In genomic region chr3:163626753-163627152, GRCh38 we compare ENCODE assay signal across 29 cellular contexts.
"Had no signal": no experiment of that assay in that cellular context is flagged by ENCODE, and none has a peak within 500 bp of the region (broad histone marks: within the 10 kb centered on the region; RNA-seq: fewer than 3 reads in every experiment).

No MANE protein-coding gene starts in this region.

- DNase-seq: naive thymus-derived CD4-positive, alpha-beta T cell; natural killer cell; nucleus accumbens; psoas muscle; right cardiac atrium; right lobe of liver; sigmoid colon; small intestine; stimulated activated CD4-positive, alpha-beta T cell treated with anti-CD3 and anti-CD28 coated beads, Interleukin-15, amount 100 ng/mL, for 24 hours; stimulated activated CD4-positive, alpha-beta T cell treated with anti-CD3 and anti-CD28 coated beads, Interleukin-2, amount 100 ng/mL, for 24 hours; stimulated activated CD4-positive, alpha-beta T cell treated with anti-CD3 and anti-CD28 coated beads, Interleukin-2, amount 100 ng/mL, for 48 hours; stimulated activated CD4-positive, alpha-beta T cell treated with anti-CD3 and anti-CD28 coated beads, Interleukin-4, amount 100 ng/mL, for 24 hours; stimulated activated naive CD4-positive, alpha-beta T cell; stimulated activated naive CD8-positive, alpha-beta T cell treated with anti-CD3 and anti-CD28 coated beads, Interleukin-15, amount 100 ng/mL, for 72 hours; stimulated activated naive CD8-positive, alpha-beta T cell treated with anti-CD3 and anti-CD28 coated beads, Interleukin-15, Interleukin-2, amounts not matched to agents 100 U/mL and 50 U/mL, for 24 hours; substantia nigra; testis; tibial artery; transverse colon; upper lobe of right lung had no signal

- H3K79me2 ChIP-seq: parathyroid adenoma had no signal

- H3K27ac Mint-ChIP-seq: naive thymus-derived CD4-positive, alpha-beta T cell; natural killer cell; nephron; neural progenitor cell; progenitor cell of endocrine pancreas; stimulated activated effector memory CD8-positive, alpha-beta T cell treated with anti-CD3 and anti-CD28 coated beads, Interleukin-12 subunit alpha, Interleukin-12 subunit beta, amount 100 ng/mL, for 72 hours; stimulated activated naive CD8-positive, alpha-beta T cell treated with anti-CD3 and anti-CD28 coated beads, Interleukin-15, amount 100 ng/mL, for 72 hours; type B pancreatic cell had no signal

- H3K9me3 ChIP-seq: neutrophil, psoas muscle, right lobe of liver, sigmoid colon, suprapubic skin, testis, tibial artery, transverse colon, upper lobe of right lung, vagina had no signal

- FAIRE-seq: small intestine had no signal

- H3K9ac ChIP-seq: neural progenitor cell, parathyroid adenoma had no signal

- H3K9me3 Mint-ChIP-seq: nephron, neural progenitor cell, type B pancreatic cell had no signal

- H3K4me2 ChIP-seq: neural progenitor cell had no signal

- ATAC-seq: naive thymus-derived CD4-positive, alpha-beta T cell; natural killer cell; psoas muscle; right cardiac atrium; right lobe of liver; stimulated activated effector memory CD8-positive, alpha-beta T cell treated with anti-CD3 and anti-CD28 coated beads, Interleukin-12 subunit alpha, Interleukin-12 subunit beta, amount 100 ng/mL, for 72 hours; stimulated activated naive CD8-positive, alpha-beta T cell treated with anti-CD3 and anti-CD28 coated beads, Interleukin-15, amount 100 ng/mL, for 72 hours; stimulated activated naive CD8-positive, alpha-beta T cell treated with anti-CD3 and anti-CD28 coated beads, Interleukin-15, Interleukin-2, amounts not matched to agents 100 U/mL and 50 U/mL, for 24 hours; upper lobe of right lung had no signal

- H3K36me3 Mint-ChIP-seq: naive thymus-derived CD4-positive, alpha-beta T cell; neural progenitor cell; stimulated activated effector memory CD8-positive, alpha-beta T cell treated with anti-CD3 and anti-CD28 coated beads, Interleukin-12 subunit alpha, Interleukin-12 subunit beta, amount 100 ng/mL, for 72 hours; type B pancreatic cell had no signal

- H3K4me3 ChIP-seq: neural progenitor cell, psoas muscle, right lobe of liver, sigmoid colon, suprapubic skin, testis, tibial artery, transverse colon, upper lobe of right lung, vagina had no signal

- H3K4me1 Mint-ChIP-seq: naive thymus-derived CD4-positive, alpha-beta T cell; natural killer cell; nephron; stimulated activated effector memory CD8-positive, alpha-beta T cell treated with anti-CD3 and anti-CD28 coated beads, Interleukin-12 subunit alpha, Interleukin-12 subunit beta, amount 100 ng/mL, for 72 hours; stimulated activated naive CD8-positive, alpha-beta T cell treated with anti-CD3 and anti-CD28 coated beads, Interleukin-15, amount 100 ng/mL, for 72 hours had no signal

- H3K4me1 ChIP-seq: neural progenitor cell, parathyroid adenoma, psoas muscle, right lobe of liver, sigmoid colon, suprapubic skin, testis, tibial artery, transverse colon, upper lobe of right lung, vagina had no signal

- H3K4me3 Mint-ChIP-seq: naive thymus-derived CD4-positive, alpha-beta T cell; natural killer cell; nephron; neural progenitor cell; stimulated activated effector memory CD8-positive, alpha-beta T cell treated with anti-CD3 and anti-CD28 coated beads, Interleukin-12 subunit alpha, Interleukin-12 subunit beta, amount 100 ng/mL, for 72 hours; stimulated activated naive CD8-positive, alpha-beta T cell treated with anti-CD3 and anti-CD28 coated beads, Interleukin-15, amount 100 ng/mL, for 72 hours; type B pancreatic cell had no signal

- H3K27ac ChIP-seq: neural progenitor cell, neutrophil, parathyroid adenoma, psoas muscle, right lobe of liver, sigmoid colon, suprapubic skin, testis, tibial artery, transverse colon, upper lobe of right lung, vagina had no signal

- H2AFZ ChIP-seq: neural progenitor cell, parathyroid adenoma had no signal

- H3K27me3 ChIP-seq: neural progenitor cell, neutrophil, right lobe of liver, sigmoid colon, suprapubic skin, testis, tibial artery, transverse colon, upper lobe of right lung, vagina had no signal

- H3K27me3 Mint-ChIP-seq: naive thymus-derived CD4-positive, alpha-beta T cell; progenitor cell of endocrine pancreas; stimulated activated naive CD8-positive, alpha-beta T cell treated with anti-CD3 and anti-CD28 coated beads, Interleukin-15, amount 100 ng/mL, for 72 hours; type B pancreatic cell had no signal

- H3K36me3 ChIP-seq: neural progenitor cell, neutrophil, right lobe of liver, sigmoid colon, suprapubic skin, tibial artery, transverse colon, upper lobe of right lung, vagina had no signal
